Comparison of ENCODE assay signal across 30 cellular contexts in genomic region chr4:165433529-165433928, GRCh38. TPM values are rescaled to one million over a fixed set of nuclear protein-coding genes. Genes with fewer than 3 reads are reported as not detected.
A peak's percentile ranks its signal among the peaks of the same experiment; 100 is the strongest.
DNase-seq lines count a peak whose midpoint lies in the region; ATAC-seq, FAIRE-seq and TF ChIP-seq lines count a peak whose summit lies in the region.
"Had no signal": no experiment of that assay in that cellular context is flagged by ENCODE, and none has a peak within 500 bp of the region (broad histone marks: within the 10 kb centered on the region; RNA-seq: fewer than 3 reads in every experiment).

No MANE protein-coding gene starts in this region.

- no peak overlapping the region; the same call in 1 of the 2 replicates for H2BK12ac ChIP-seq in H1 (ENCODE audit: low read depth, low read length)

- H3K9me3 ChIP-seq in H1 (ENCODE audit: insufficient read depth in 2 of 2, low read depth in 1 of 2, low read length in 1 of 2) (peaks cover 4% of the 10 kb centered on the region in 2 experiments; a peak in 2 of 4 replicates), neural progenitor cell (ENCODE audit: low read depth) (no peaks in the 10 kb centered on the region)
- H3K9me3 ChIP-seq: MG63, upper lobe of right lung had no signal

- no peak overlapping the region for H3K4me2 ChIP-seq in H1 (ENCODE audit: insufficient read depth in 1 of 2, low read depth in 2 of 2, low read length in 2 of 2)
- no peak overlapping the region for H3K4me2 ChIP-seq in neural progenitor cell

- H4K8ac ChIP-seq in H1 (ENCODE audit: extremely low read depth, insufficient read depth, low read length) = no peak overlapping the region

- no peak for TF ChIP-seq RAD21 in H1 (IDR thresholded peaks at IDR 0.05 in 1 of 2, conservative IDR thresholded peaks at IDR 0.05 in 1 of 2; ENCODE audit: low read depth in 2 of 2, low read length in 2 of 2)

- POLR2A ChIA-PET in H1 (lab: Charles Lee; ENCODE audit: partially characterized antibody) = no interaction called here

- H3F3A ChIP-seq in neural progenitor cell (ENCODE audit: low read depth) = no peaks in the 10 kb centered on the region

- H3K4me3 Mint-ChIP-seq in neural progenitor cell = no peak overlapping the region
- no peak overlapping the region for H3K4me3 Mint-ChIP-seq in activated T-helper 17 cell treated with anti-CD3 and anti-CD28 coated beads, Interleukin-2, amount 50 U/mL, for 72 hours
- H3K4me3 Mint-ChIP-seq: activated CD4-positive, alpha-beta T cell treated with anti-CD3 and anti-CD28 coated beads, Interleukin-2, amount 10 ng/mL, durations not matched to agents 7 days and 5 days; activated CD8-positive, alpha-beta memory T cell treated with anti-CD3 and anti-CD28 coated beads, Interleukin-2, amount 10 ng/mL, durations not matched to agents 7 days and 5 days; activated naive CD4-positive, alpha-beta T cell treated with anti-CD3 and anti-CD28 coated beads for 36 hours; activated T-cell treated with anti-CD3 and anti-CD28 coated beads, Interleukin-2, amount 50 U/mL, for 72 hours; stimulated activated memory B cell treated with anti-CD40 and anti-IgM and Interleukin-4, amounts not matched to agents 10 μg/mL and 1 μg/mL and 100 μg/mL, for 72 hours had no signal

- H3K27ac ChIP-seq in H1 (ENCODE audit: low read depth, low read length) = no peak overlapping the region
- H3K27ac ChIP-seq in neural progenitor cell = no peak overlapping the region
- H3K27ac ChIP-seq: coronary artery, foreskin keratinocyte, heart right ventricle, upper lobe of right lung had no signal

- peaks cover 0 to 4% (median 0%) of the 10 kb centered on the region in 4 experiments; a peak in 1 of 7 replicates for H3K4me1 ChIP-seq in H1 (replicated peaks in 1 of 4; ENCODE audit: control insufficient read depth in 3 of 4, insufficient read depth in 4 of 4, low read length in 3 of 4)
- peaks cover 5% of the 10 kb centered on the region for H3K4me1 ChIP-seq in neural progenitor cell
- H3K4me1 ChIP-seq: foreskin keratinocyte, heart right ventricle, upper lobe of right lung had no signal

- no peak overlapping the region for H3K4ac ChIP-seq in H1 (replicated peaks; ENCODE audit: insufficient read length, low read depth, low read length)

- no peak overlapping the region for H3K27ac Mint-ChIP-seq in neural progenitor cell
- H3K27ac Mint-ChIP-seq in activated T-helper 17 cell treated with anti-CD3 and anti-CD28 coated beads, Interleukin-2, amount 50 U/mL, for 72 hours = no peak overlapping the region
- H3K27ac Mint-ChIP-seq: activated CD4-positive, alpha-beta T cell treated with anti-CD3 and anti-CD28 coated beads, Interleukin-2, amount 10 ng/mL, durations not matched to agents 7 days and 5 days; activated CD8-positive, alpha-beta memory T cell treated with anti-CD3 and anti-CD28 coated beads, Interleukin-2, amount 10 ng/mL, durations not matched to agents 7 days and 5 days; activated naive CD4-positive, alpha-beta T cell treated with anti-CD3 and anti-CD28 coated beads for 36 hours; activated T-cell treated with anti-CD3 and anti-CD28 coated beads, Interleukin-2, amount 50 U/mL, for 72 hours; stimulated activated memory B cell treated with anti-CD40 and anti-IgM and Interleukin-4, amounts not matched to agents 10 μg/mL and 1 μg/mL and 100 μg/mL, for 72 hours had no signal

- H3K27me3 ChIP-seq in H1 (replicated peaks in 1 of 4; ENCODE audit: control insufficient read depth in 3 of 4, extremely low read depth in 1 of 4, insufficient read depth in 3 of 4, low read length in 3 of 4) = no peaks in the 10 kb centered on the region
- H3K27me3 ChIP-seq in neural progenitor cell = no peaks in the 10 kb centered on the region
- H3K27me3 ChIP-seq: MG63, upper lobe of right lung had no signal

- no peak overlapping the region for H4K5ac ChIP-seq in H1 (ENCODE audit: insufficient read length, low read depth, low read length)

- no peak overlapping the region for H2BK15ac ChIP-seq in H1 (ENCODE audit: low read length)

- H3K23ac ChIP-seq in H1 (ENCODE audit: insufficient read length) = no peak overlapping the region

- TF ChIP-seq CTCF in H1 (IDR thresholded peaks at IDR 0.05; ENCODE audit: control extremely low read depth in 1 of 3, insufficient read depth in 1 of 3, low read depth in 1 of 3, low read length in 3 of 3) (no peak), neural progenitor cell (IDR thresholded peaks at IDR 0.05) (no peak)

- no peak overlapping the region for H3K56ac ChIP-seq in H1 (replicated peaks; ENCODE audit: insufficient read length, low read depth, low read length)

- H3K79me2 ChIP-seq in H1 (ENCODE audit: control insufficient read depth in 1 of 2, insufficient read depth in 2 of 2, low read length in 2 of 2) (no peaks in the 10 kb centered on the region), neural progenitor cell (ENCODE audit: low read depth) (no peaks in the 10 kb centered on the region)

- no peak overlapping the region for H3K4me3 ChIP-seq in H1 (ENCODE audit: extremely low read depth in 1 of 4, insufficient read depth in 2 of 4, low read depth in 3 of 4, low read length in 4 of 4)
- H3K4me3 ChIP-seq in neural progenitor cell = no peak overlapping the region
- H3K4me3 ChIP-seq: coronary artery, heart right ventricle, MG63, upper lobe of right lung had no signal

- peak; percentile 41 for DNase-seq in H4 (ENCODE audit: low spot score)
- peak; percentile 56 for DNase-seq in NCI-H748 (lab: John Stamatoyannopoulos, UW; ENCODE audit: unreplicated experiment)
- DNase-seq in H1 (ENCODE audit: low read depth in 1 of 2, low spot score in 2 of 2) = no peak
- DNase-seq in neural progenitor cell (ENCODE audit: low spot score) = no peak
- no peak for DNase-seq in HUDEP-2 (lab: John Stamatoyannopoulos, UW; ENCODE audit: unreplicated experiment in 76 of 76)
- no peak for DNase-seq in globus pallidus (ENCODE audit: low spot score)
- DNase-seq: activated CD4-positive, alpha-beta T cell treated with anti-CD3 and anti-CD28 coated beads, Interleukin-2, amount 10 ng/mL, durations not matched to agents 7 days and 5 days; activated CD8-positive, alpha-beta memory T cell treated with anti-CD3 and anti-CD28 coated beads, Interleukin-2, amount 10 ng/mL, durations not matched to agents 7 days and 5 days; activated naive CD4-positive, alpha-beta T cell treated with anti-CD3 and anti-CD28 coated beads for 36 hours; activated T-cell treated with anti-CD3 and anti-CD28 coated beads, Interleukin-2, amount 50 U/mL, for 72 hours; amniotic stem cell; effector memory CD4-positive, alpha-beta T cell; foreskin keratinocyte; GOT3; heart right ventricle; left cardiac atrium; mammary epithelial cell; MG63; NCI-H2081 treated with DMSO at 0.1 percent for 48 hours; NCI-H345; OCI-M1; posterior cingulate gyrus; stimulated activated CD4-positive, alpha-beta T cell treated with anti-CD3 and anti-CD28 coated beads, Interleukin-4, amount 100 ng/mL, for 4 hours; substantia nigra; upper lobe of right lung had no signal

- H2AK5ac ChIP-seq in H1 (ENCODE audit: low read depth, low read length) = no peak overlapping the region

- TF ChIP-seq POLR2A in H1 (IDR thresholded peaks at IDR 0.05; ENCODE audit: control extremely low read depth in 1 of 2, low read depth in 2 of 2, low read length in 2 of 2) = no peak

- 81% methylated on average over 5 of the region's 5 CpGs; no CpG with 5 or more reads in 1 of the 2 experiments for WGBS in H1 (ENCODE audit: extremely low coverage in 1 of 2, insufficient coverage in 1 of 2, insufficient read length in 1 of 2, insufficient replicate concordance in 2 of 2, low coverage in 1 of 2, low lambda C conversion rate in 2 of 2, missing lambda C conversion rate in 1 of 2), 2 experiments

- H2BK5ac ChIP-seq in H1 (ENCODE audit: low read depth, low read length) = no peak overlapping the region

- H3K9ac ChIP-seq in H1 (replicated peaks in 1 of 4; ENCODE audit: extremely low read depth in 1 of 4, low read depth in 3 of 4, low read length in 3 of 4) (no peak overlapping the region; a peak in 1 of 7 replicates), neural progenitor cell (no peak overlapping the region)

- no peaks in the 10 kb centered on the region for H3K27me3 Mint-ChIP-seq in neural progenitor cell (ENCODE audit: insufficient read depth, low read depth)
- peaks cover 17% of the 10 kb centered on the region for H3K27me3 Mint-ChIP-seq in activated T-helper 17 cell treated with anti-CD3 and anti-CD28 coated beads, Interleukin-2, amount 50 U/mL, for 72 hours

- H2BK120ac ChIP-seq in H1 (replicated peaks; ENCODE audit: low read depth, low read length) = no peak overlapping the region

- peaks cover 3% of the 10 kb centered on the region for H3K9me3 Mint-ChIP-seq in neural progenitor cell
- H3K9me3 Mint-ChIP-seq in activated T-helper 17 cell treated with anti-CD3 and anti-CD28 coated beads, Interleukin-2, amount 50 U/mL, for 72 hours = no peaks in the 10 kb centered on the region
- H3K9me3 Mint-ChIP-seq: activated CD4-positive, alpha-beta T cell treated with anti-CD3 and anti-CD28 coated beads, Interleukin-2, amount 10 ng/mL, durations not matched to agents 7 days and 5 days; activated naive CD4-positive, alpha-beta T cell treated with anti-CD3 and anti-CD28 coated beads for 36 hours; activated T-cell treated with anti-CD3 and anti-CD28 coated beads, Interleukin-2, amount 50 U/mL, for 72 hours; stimulated activated memory B cell treated with anti-CD40 and anti-IgM and Interleukin-4, amounts not matched to agents 10 μg/mL and 1 μg/mL and 100 μg/mL, for 72 hours had no signal

- ATAC-seq in activated T-helper 17 cell treated with anti-CD3 and anti-CD28 coated beads, Interleukin-2, amount 50 U/mL, for 72 hours (replicated peaks) = no peak
- ATAC-seq: activated CD8-positive, alpha-beta memory T cell treated with anti-CD3 and anti-CD28 coated beads, Interleukin-2, amount 10 ng/mL, durations not matched to agents 7 days and 5 days; activated T-cell treated with anti-CD3 and anti-CD28 coated beads, Interleukin-2, amount 50 U/mL, for 72 hours; foreskin keratinocyte; heart right ventricle; left cardiac atrium; Right ventricle myocardium inferior; stimulated activated memory B cell treated with anti-CD40 and anti-IgM and Interleukin-4, amounts not matched to agents 10 μg/mL and 1 μg/mL and 100 μg/mL, for 72 hours; upper lobe of right lung had no signal

- CTCF ChIA-PET in H1 (lab: Charles Lee; ENCODE audit: partially characterized antibody) = interaction anchor here (0.9 to 2.3 kb wide), 6 partner anchors 9 to 78 kb away, joined by 3 to 8 read pairs (median 5); no protein-coding TSS in a partner anchor

- H3K79me1 ChIP-seq in H1 (ENCODE audit: low read depth, low read length) = no peaks in the 10 kb centered on the region

- no peaks in the 10 kb centered on the region for H3K4me1 Mint-ChIP-seq in neural progenitor cell
- no peaks in the 10 kb centered on the region for H3K4me1 Mint-ChIP-seq in activated T-helper 17 cell treated with anti-CD3 and anti-CD28 coated beads, Interleukin-2, amount 50 U/mL, for 72 hours
- H3K4me1 Mint-ChIP-seq: activated CD4-positive, alpha-beta T cell treated with anti-CD3 and anti-CD28 coated beads, Interleukin-2, amount 10 ng/mL, durations not matched to agents 7 days and 5 days; activated CD8-positive, alpha-beta memory T cell treated with anti-CD3 and anti-CD28 coated beads, Interleukin-2, amount 10 ng/mL, durations not matched to agents 7 days and 5 days; stimulated activated memory B cell treated with anti-CD40 and anti-IgM and Interleukin-4, amounts not matched to agents 10 μg/mL and 1 μg/mL and 100 μg/mL, for 72 hours had no signal

- H4K91ac ChIP-seq in H1 (replicated peaks; ENCODE audit: insufficient read length, low read length) = no peak overlapping the region

- no peak overlapping the region for H3K18ac ChIP-seq in H1 (ENCODE audit: extremely low read depth, low read length)

- no peaks in the 10 kb centered on the region; the same call in 1 of the 2 replicates for H3K23me2 ChIP-seq in H1 (ENCODE audit: low read depth, low read length)

- no peak overlapping the region; the same call in 1 of the 2 replicates for H2AFZ ChIP-seq in H1 (ENCODE audit: low read length)
- H2AFZ ChIP-seq in neural progenitor cell (replicated peaks) = peak overlapping the region; percentile 20

- H3K36me3 Mint-ChIP-seq in neural progenitor cell = peaks cover 1% of the 10 kb centered on the region
- H3K36me3 Mint-ChIP-seq in activated T-helper 17 cell treated with anti-CD3 and anti-CD28 coated beads, Interleukin-2, amount 50 U/mL, for 72 hours (ENCODE audit: low read depth) = no peaks in the 10 kb centered on the region
- H3K36me3 Mint-ChIP-seq: activated CD8-positive, alpha-beta memory T cell treated with anti-CD3 and anti-CD28 coated beads, Interleukin-2, amount 10 ng/mL, durations not matched to agents 7 days and 5 days; stimulated activated memory B cell treated with anti-CD40 and anti-IgM and Interleukin-4, amounts not matched to agents 10 μg/mL and 1 μg/mL and 100 μg/mL, for 72 hours had no signal

- no peak for TF ChIP-seq EP300 in H1 (IDR thresholded peaks at IDR 0.05; ENCODE audit: borderline replicate concordance in 1 of 2, low read depth in 2 of 2, low read length in 2 of 2)

- peak; percentile 28 for FAIRE-seq in H1 (lab: Jason Lieb, UNC)
- FAIRE-seq: GM12892 had no signal

- H4K20me1 ChIP-seq in H1 (replicated peaks in 1 of 2; ENCODE audit: control insufficient read depth in 1 of 2, insufficient read depth in 2 of 2, low read length in 2 of 2) = no peaks in the 10 kb centered on the region
- no peaks in the 10 kb centered on the region for H4K20me1 ChIP-seq in neural progenitor cell (ENCODE audit: low read depth)

- H2BK20ac ChIP-seq in H1 (ENCODE audit: low read length) = peak overlapping the region; percentile 34; the same call in 1 of the 2 replicates

- H3K36me3 ChIP-seq in H1 (ENCODE audit: control insufficient read depth in 2 of 4, insufficient read depth in 4 of 4, low read length in 3 of 4) = no peaks in the 10 kb centered on the region; a peak in 1 of 8 replicates
- no peaks in the 10 kb centered on the region for H3K36me3 ChIP-seq in neural progenitor cell
- H3K36me3 ChIP-seq: heart right ventricle, MG63, upper lobe of right lung had no signal

- no peak overlapping the region for H3K14ac ChIP-seq in H1 (ENCODE audit: insufficient read length)

RNA-seq across cellular contexts. Expression of gene CPE, which starts 54.7 kb away (rescaled TPM):
- 18.5 and 21.4 TPM in 2 replicates for total RNA-seq in H4 (2014; rRNA removed; shearing (Covaris generic))
- 9.4 and 11.9 TPM in 2 replicates for total RNA-seq in H1 (2021; fragmentation: NEBNext Ultra II Directional; extraction: Animal tissue kit (Norgen Biotek cat#: 25700))
- 9.3 and 10.2 TPM in 2 replicates for polyA plus RNA-seq in H1 (2011; rRNA removed)
- polyA plus RNA-seq in H1 (2011; cell fraction: cytosol; rRNA removed) = 14.4 TPM
- polyA plus RNA-seq in H1 (2011; cell fraction: nucleus; rRNA removed) = 7.4 TPM
- 15.6 to 21.4 TPM (median 18.7 TPM) in 4 replicates for polyA plus RNA-seq in H1 (2012, experiment 1 of 2)
- polyA plus RNA-seq in H1 (2012, experiment 2 of 2) = 2.8 TPM
- polyA plus RNA-seq in H1 (2013, experiment 1 of 2) = 19.9 TPM
- polyA plus RNA-seq in H1 (2013, experiment 2 of 2) = 21.7 TPM
- 14.9 and 18.8 TPM in 2 replicates for polyA minus RNA-seq in H1 (2011; rRNA and poly(A)+ RNA removed)
- 7.9 TPM for polyA minus RNA-seq in H1 (2011; cell fraction: cytosol; rRNA and poly(A)+ RNA removed)
- polyA minus RNA-seq in H1 (2011; cell fraction: nucleus; rRNA and poly(A)+ RNA removed) = 4.1 TPM
- 43.6 and 47.4 TPM in 2 replicates for total RNA-seq in neural progenitor cell (ENCODE audit: low replicate concordance)
- not detected for total RNA-seq in activated T-helper 17 cell treated with anti-CD3 and anti-CD28 coated beads, Interleukin-2, amount 50 U/mL, for 72 hours
- total RNA-seq: activated CD4-positive, alpha-beta T cell treated with anti-CD3 and anti-CD28 coated beads, Interleukin-2, amount 10 ng/mL, durations not matched to agents 7 days and 5 days; activated CD8-positive, alpha-beta memory T cell treated with anti-CD3 and anti-CD28 coated beads, Interleukin-2, amount 10 ng/mL, durations not matched to agents 7 days and 5 days; activated T-cell treated with anti-CD3 and anti-CD28 coated beads, Interleukin-2, amount 50 U/mL, for 72 hours had no signal

Comparison
In these comparisons a context has a peak if more than half of its experiments do, and no peak if none do; other contexts are left out.
1. DNase-seq: peak in H4 (single experiment) and NCI-H748 (single experiment); none in H1 (0 of 2), neural progenitor cell (single experiment), HUDEP-2 (0 of 76) and globus pallidus (single experiment).
2. RNA of gene CPE, which starts 54.7 kb away (total RNA-seq): 43.6 to 47.4 TPM in neural progenitor cell, 18.5 to 21.4 TPM in H4 and 9.4 to 11.9 TPM in H1; not detected in activated T-helper 17 cell treated with anti-CD3 and anti-CD28 coated beads, Interleukin-2, amount 50 U/mL, for 72 hours; every median in the first group is over 10 times any median in the second.